ENCODE assay signal across 1 cellular context in the genomic region with DNA sequence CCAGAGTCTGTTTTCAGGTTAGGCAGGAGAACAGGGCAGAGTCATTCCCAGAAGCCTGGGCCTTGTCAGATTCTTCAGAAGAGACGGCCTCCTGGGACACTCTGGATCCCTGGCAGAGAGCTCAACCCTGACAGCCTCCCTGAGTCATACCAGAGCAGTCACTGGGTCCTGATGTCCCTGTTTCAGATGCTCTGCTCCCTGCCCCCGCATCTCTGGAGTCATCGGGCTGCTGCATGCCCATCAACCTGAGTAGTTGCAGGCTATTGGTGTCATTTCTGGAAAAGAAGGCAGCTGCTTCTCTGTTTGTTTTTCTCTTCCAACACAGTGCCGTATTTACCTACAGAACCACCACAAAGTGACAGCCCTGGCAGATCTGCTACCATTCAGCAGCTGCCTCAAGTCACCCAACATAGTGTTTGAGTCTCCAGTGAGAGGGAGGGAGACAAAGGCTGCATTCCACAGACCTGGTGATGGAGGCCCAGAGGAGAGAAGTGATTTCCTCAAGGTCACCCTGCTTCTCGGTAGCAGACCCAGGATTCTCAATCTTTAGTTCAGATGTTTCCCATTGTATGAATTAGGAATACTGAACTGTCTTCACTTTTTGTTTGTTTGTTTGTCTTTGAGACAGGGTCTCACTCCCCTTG.
TF ChIP-seq lines count a peak whose summit lies in the region.

No MANE protein-coding gene starts in this region.

TF ChIP-seq in WTC11, 78 proteins besides CTCF, POLR2A, EP300 and RAD21 (continued from another document):
- TF ChIP-seq, protein P1, sequence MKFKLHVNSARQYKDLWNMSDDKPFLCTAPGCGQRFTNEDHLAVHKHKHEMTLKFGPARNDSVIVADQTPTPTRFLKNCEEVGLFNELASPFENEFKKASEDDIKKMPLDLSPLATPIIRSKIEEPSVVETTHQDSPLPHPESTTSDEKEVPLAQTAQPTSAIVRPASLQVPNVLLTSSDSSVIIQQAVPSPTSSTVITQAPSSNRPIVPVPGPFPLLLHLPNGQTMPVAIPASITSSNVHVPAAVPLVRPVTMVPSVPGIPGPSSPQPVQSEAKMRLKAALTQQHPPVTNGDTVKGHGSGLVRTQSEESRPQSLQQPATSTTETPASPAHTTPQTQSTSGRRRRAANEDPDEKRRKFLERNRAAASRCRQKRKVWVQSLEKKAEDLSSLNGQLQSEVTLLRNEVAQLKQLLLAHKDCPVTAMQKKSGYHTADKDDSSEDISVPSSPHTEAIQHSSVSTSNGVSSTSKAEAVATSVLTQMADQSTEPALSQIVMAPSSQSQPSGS (CRISPR knock-in tag; IDR thresholded peaks at IDR 0.05; ENCODE audit: borderline replicate concordance, low read depth) = no peak
- no peak for TF ChIP-seq MXD4 (CRISPR knock-in tag; IDR thresholded peaks at IDR 0.05; ENCODE audit: borderline replicate concordance)
- no peak for TF ChIP-seq ZNF416 (CRISPR knock-in tag; IDR thresholded peaks at IDR 0.05)
- TF ChIP-seq, protein P2, sequence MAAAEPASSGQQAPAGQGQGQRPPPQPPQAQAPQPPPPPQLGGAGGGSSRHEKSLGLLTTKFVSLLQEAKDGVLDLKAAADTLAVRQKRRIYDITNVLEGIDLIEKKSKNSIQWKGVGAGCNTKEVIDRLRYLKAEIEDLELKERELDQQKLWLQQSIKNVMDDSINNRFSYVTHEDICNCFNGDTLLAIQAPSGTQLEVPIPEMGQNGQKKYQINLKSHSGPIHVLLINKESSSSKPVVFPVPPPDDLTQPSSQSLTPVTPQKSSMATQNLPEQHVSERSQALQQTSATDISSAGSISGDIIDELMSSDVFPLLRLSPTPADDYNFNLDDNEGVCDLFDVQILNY (CRISPR knock-in tag; IDR thresholded peaks at IDR 0.05) = no peak
- no peak for TF ChIP-seq ZNF281 (CRISPR knock-in tag; IDR thresholded peaks at IDR 0.05)
- TF ChIP-seq FOXP1 (CRISPR knock-in tag; IDR thresholded peaks at IDR 0.05; ENCODE audit: borderline replicate concordance) = no peak
- TF ChIP-seq AFF4 (CRISPR knock-in tag; IDR thresholded peaks at IDR 0.05; ENCODE audit: borderline replicate concordance) = no peak
- no peak for TF ChIP-seq KAT7 (CRISPR knock-in tag; IDR thresholded peaks at IDR 0.05; ENCODE audit: borderline replicate concordance)
- no peak for TF ChIP-seq HMGXB4 (CRISPR knock-in tag; IDR thresholded peaks at IDR 0.05)
- TF ChIP-seq USF2 (CRISPR knock-in tag; IDR thresholded peaks at IDR 0.05) = no peak
